ENCODE assay signal across 25 cellular contexts in the genomic region with DNA sequence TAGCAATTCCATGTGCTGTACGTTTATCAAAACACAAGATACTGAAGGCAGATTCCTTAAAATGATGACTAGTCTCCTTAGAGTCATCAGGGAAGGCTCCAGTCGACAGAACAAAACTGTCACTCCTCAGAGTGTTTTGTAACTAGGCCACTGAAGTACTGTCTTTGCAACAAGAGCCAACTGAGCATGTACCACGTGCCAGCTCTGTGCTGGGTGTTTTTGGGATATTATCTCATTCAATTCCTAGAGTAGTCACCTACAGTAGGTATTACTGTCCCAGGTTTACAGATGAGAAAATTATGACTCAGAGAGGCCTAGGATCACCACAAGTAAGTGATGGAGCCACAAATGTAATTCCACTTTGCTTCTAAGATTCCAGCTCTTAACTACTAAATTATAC.
"Had no signal": no experiment of that assay in that cellular context is flagged by ENCODE, and none has a peak within 500 bp of the region (broad histone marks: within the 10 kb centered on the region; RNA-seq: fewer than 3 reads in every experiment).

No MANE protein-coding gene starts in this region.

- H3K4me3 ChIP-seq: MG63, SJSA1, SK-N-MC had no signal

- DNase-seq: IMR-90, Karpas-422, KG1, MG63, NCI-H1092, NCI-H1105 treated with DMSO at 0.1 percent for 48 hours, NCI-H1417 treated with DMSO at 0.1 percent for 48 hours, NCI-H146, NCI-H1694 treated with DMSO at 0.1 percent for 48 hours, NCI-H1930, NCI-H2081, NCI-H2107, NCI-H2171, NCI-H226, NCI-H446, NCI-H510A, NCI-H524 treated with DMSO at 0.1 percent for 48 hours, NCI-H69, NCI-H774, Right ventricle myocardium superior, RPMI8226, SIG-M5 had no signal

- ATAC-seq: HepG2 had no signal

- H3K4me1 ChIP-seq: SJSA1 had no signal

- H3K27me3 ChIP-seq: MG63, SJSA1 had no signal

- H3K9me3 ChIP-seq: MG63, SJSA1 had no signal

- H3K27ac ChIP-seq: SJSA1, SK-N-MC had no signal
